Comparison of ENCODE assay signal across 21 cellular contexts in the genomic region with DNA sequence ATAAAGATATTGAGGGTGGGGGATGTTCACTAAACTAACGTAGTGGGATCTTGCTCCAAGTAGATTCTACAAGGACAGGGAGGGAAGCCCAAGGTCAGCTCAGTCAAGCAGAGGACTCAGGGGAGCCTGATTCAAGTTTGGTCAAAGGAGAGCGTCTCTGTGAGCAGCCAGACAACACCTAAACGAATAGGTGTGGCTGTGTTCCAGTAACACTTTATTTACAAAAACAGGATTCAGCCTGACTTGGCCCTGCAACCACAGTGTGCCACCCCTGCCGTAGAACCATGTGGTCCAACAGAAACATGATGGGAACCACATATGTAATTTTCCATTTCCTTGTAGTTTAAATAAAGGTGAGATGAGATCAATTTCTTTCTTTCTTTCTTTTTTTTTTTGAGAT. TPM values are rescaled to one million over a fixed set of nuclear protein-coding genes. Genes with fewer than 3 reads are reported as not detected.
DNase-seq lines count a peak whose midpoint lies in the region; ATAC-seq, FAIRE-seq and TF ChIP-seq lines count a peak whose summit lies in the region.
"Had no signal": no experiment of that assay in that cellular context is flagged by ENCODE, and none has a peak within 500 bp of the region (broad histone marks: within the 10 kb centered on the region; RNA-seq: fewer than 3 reads in every experiment).

No MANE protein-coding gene starts in this region.

- H3K4me1 Mint-ChIP-seq in Calu3 (ENCODE audit: low read depth, unreplicated experiment): peaks cover 35% of the 10 kb centered on the region
- peaks cover 18 to 28% of the 10 kb centered on the region in 2 experiments for H3K4me1 Mint-ChIP-seq in H9
- H3K4me1 Mint-ChIP-seq in dendritic cell treated with granulocyte-macrophage colony-stimulating factor and Interleukin-4, amounts not matched to agents 40 ng/mL and 50 ng/mL, for 4 days (ENCODE audit: low read depth): peaks cover 57% of the 10 kb centered on the region
- H3K4me1 Mint-ChIP-seq: CD4-positive, alpha-beta memory T cell had no signal

- no peak overlapping the region for H2AK5ac ChIP-seq in H9 (ENCODE audit: insufficient read length, low read length)
- H2AK5ac ChIP-seq in neuronal stem cell (ENCODE audit: low read depth, low read length): no peak overlapping the region

- H3K23me2 ChIP-seq in H9 (ENCODE audit: insufficient read length, low read depth, low read length, poor library complexity, severe bottlenecking): peaks cover 2% of the 10 kb centered on the region

- no peak overlapping the region for H2AFZ ChIP-seq in H9 (ENCODE audit: low read length)
- H2AFZ ChIP-seq in neuronal stem cell (ENCODE audit: low read length): no peak overlapping the region
- no peak overlapping the region for H2AFZ ChIP-seq in osteoblast (ENCODE audit: low read length)

- no peak for FAIRE-seq in GM12892 (lab: Jason Lieb, UNC)
- FAIRE-seq: D721Med, GM12878, GM18507 had no signal

- H3K18ac ChIP-seq in H9 (ENCODE audit: insufficient read length, low read depth, low read length): no peak overlapping the region
- H3K18ac ChIP-seq in neuronal stem cell (ENCODE audit: low read length): peak overlapping the region; percentile 63

- H3K14ac ChIP-seq in H9 (ENCODE audit: insufficient read depth, low read length) (no peak overlapping the region), neuronal stem cell (ENCODE audit: low read length) (no peak overlapping the region)

- no peak for ATAC-seq in activated naive CD4-positive, alpha-beta T cell treated with anti-CD3 and anti-CD28 coated beads, Interleukin-2, amount 50 U/mL, for 72 hours
- ATAC-seq: GM12878 had no signal

- H3K23ac ChIP-seq in H9 (ENCODE audit: insufficient read length, low read depth, low read length) (no peak overlapping the region), neuronal stem cell (ENCODE audit: low read depth, low read length, poor library complexity) (no peak overlapping the region)

- H2BK12ac ChIP-seq in H9 (ENCODE audit: insufficient read length, low read depth, low read length) (no peak overlapping the region), neuronal stem cell (ENCODE audit: low read length) (no peak overlapping the region)

- no peak overlapping the region for H3T11ph ChIP-seq in H9 (ENCODE audit: low read length)

- H2BK20ac ChIP-seq in H9 (ENCODE audit: low read depth, low read length, poor library complexity, severe bottlenecking): no peak overlapping the region

- no peak overlapping the region for H4K91ac ChIP-seq in H9 (ENCODE audit: insufficient read length, low read depth, low read length)
- no peak overlapping the region for H4K91ac ChIP-seq in neuronal stem cell (ENCODE audit: low read depth, low read length, poor library complexity)

- H3K4me1 ChIP-seq in H9 (ENCODE audit: insufficient read depth, low read length) (peaks cover 3% of the 10 kb centered on the region; the same call in 1 of the 2 replicates), neuronal stem cell (ENCODE audit: control insufficient read depth in 2 of 2, insufficient read depth in 1 of 2, low read depth in 1 of 2, low read length in 2 of 2) (peaks cover 5 to 9% of the 10 kb centered on the region in 2 donors), SJCRH30 (peaks cover 4% of the 10 kb centered on the region), osteoblast (ENCODE audit: insufficient read depth, low read length) (peaks cover 5% of the 10 kb centered on the region)

- H3K27ac ChIP-seq in H9 (ENCODE audit: insufficient read length, low read depth, low read length) (no peak overlapping the region), neuronal stem cell (replicated peaks; ENCODE audit: low read length) (no peak overlapping the region), SJCRH30 (no peak overlapping the region), osteoblast (ENCODE audit: low read depth, low read length) (no peak overlapping the region)

- intact Hi-C loops in Calu3 (cut with micrococcal nuclease; ENCODE audit: unreplicated experiment): no loop called here
- intact Hi-C loops in dendritic cell treated with granulocyte-macrophage colony-stimulating factor and Interleukin-4, amounts not matched to agents 40 ng/mL and 50 ng/mL, for 4 days (cut with micrococcal nuclease): no loop called here

- no peaks in the 10 kb centered on the region for H3K36me3 Mint-ChIP-seq in Calu3 (ENCODE audit: insufficient read depth, unreplicated experiment)
- H3K36me3 Mint-ChIP-seq in H9 (ENCODE audit: insufficient read depth in 1 of 3, low read depth in 3 of 3): no peaks in the 10 kb centered on the region; a peak in 1 of 7 replicates
- no peaks in the 10 kb centered on the region for H3K36me3 Mint-ChIP-seq in dendritic cell treated with granulocyte-macrophage colony-stimulating factor and Interleukin-4, amounts not matched to agents 40 ng/mL and 50 ng/mL, for 4 days (ENCODE audit: low read depth)
- H3K36me3 Mint-ChIP-seq in activated naive CD4-positive, alpha-beta T cell treated with anti-CD3 and anti-CD28 coated beads, Interleukin-2, amount 50 U/mL, for 72 hours: no peaks in the 10 kb centered on the region
- H3K36me3 Mint-ChIP-seq: CD4-positive, alpha-beta memory T cell had no signal

- H3K4ac ChIP-seq in H9 (ENCODE audit: low read depth, low read length): no peak overlapping the region
- no peak overlapping the region for H3K4ac ChIP-seq in neuronal stem cell (ENCODE audit: low read length)

- CTCF ChIA-PET in Calu3 (lab: Charles Lee): no interaction called here

- H2BK120ac ChIP-seq in H9 (ENCODE audit: low read depth, low read length, poor library complexity, severe bottlenecking) (no peak overlapping the region), neuronal stem cell (ENCODE audit: low read depth, low read length) (no peak overlapping the region)

- H3K36me3 ChIP-seq in neuronal stem cell (replicated peaks in 1 of 2; ENCODE audit: control insufficient read depth in 2 of 2, insufficient read depth in 2 of 2, low read length in 2 of 2): no peaks in the 10 kb centered on the region
- no peaks in the 10 kb centered on the region for H3K36me3 ChIP-seq in SJCRH30
- H3K36me3 ChIP-seq in osteoblast (ENCODE audit: insufficient read depth, low read length): no peaks in the 10 kb centered on the region

- no TSS peak for BruUV-seq in Calu3 (replicated peaks; lab: Mats Ljungman, UMichigan)

- H2BK15ac ChIP-seq in H9 (ENCODE audit: low read depth, low read length) (no peak overlapping the region), neuronal stem cell (ENCODE audit: low read length) (no peak overlapping the region)

- TF ChIP-seq CTCF in Calu3 (IDR thresholded peaks at IDR 0.05; ENCODE audit: unreplicated experiment): no peak
- TF ChIP-seq CTCF in H9 (conservative IDR thresholded peaks at IDR 0.05): no peak
- TF ChIP-seq CTCF in osteoblast (IDR thresholded peaks at IDR 0.05; ENCODE audit: extremely low read depth, low read depth, low read length): no peak

- H3K4me3 ChIP-seq in neuronal stem cell (ENCODE audit: low read length in 2 of 2) (no peak overlapping the region), SJCRH30 (no peak overlapping the region), osteoblast (ENCODE audit: insufficient read depth, low read length) (no peak overlapping the region)
- H3K4me3 ChIP-seq: GM12878 had no signal

- H3K9me3 ChIP-seq in H9 (ENCODE audit: control insufficient read depth, low read depth, low read length) (no peaks in the 10 kb centered on the region), neuronal stem cell (replicated peaks in 1 of 2; ENCODE audit: control insufficient read depth in 2 of 2, insufficient read depth in 1 of 2, low read depth in 1 of 2, low read length in 2 of 2) (no peaks in the 10 kb centered on the region), SJCRH30 (replicated peaks) (no peaks in the 10 kb centered on the region), osteoblast (ENCODE audit: low read depth, low read length) (no peaks in the 10 kb centered on the region)

- no peaks in the 10 kb centered on the region for H3K27me3 ChIP-seq in H9 (ENCODE audit: insufficient read depth, low read length)
- H3K27me3 ChIP-seq in neuronal stem cell (ENCODE audit: control insufficient read depth in 3 of 3, insufficient read depth in 3 of 3, low read depth in 1 of 3, low read length in 3 of 3): no peaks in the 10 kb centered on the region
- no peaks in the 10 kb centered on the region for H3K27me3 ChIP-seq in SJCRH30
- no peaks in the 10 kb centered on the region for H3K27me3 ChIP-seq in osteoblast (ENCODE audit: insufficient read depth, low read length)

- H3K4me2 ChIP-seq in H9 (ENCODE audit: insufficient read depth, insufficient read length, low read length): no peak overlapping the region
- H3K4me2 ChIP-seq in neuronal stem cell (ENCODE audit: insufficient read depth, low read length, poor library complexity, severe bottlenecking): no peak overlapping the region
- no peak overlapping the region for H3K4me2 ChIP-seq in osteoblast (ENCODE audit: insufficient read depth, low read length)

- no peak overlapping the region for H3K56ac ChIP-seq in H9 (ENCODE audit: insufficient read length, low read depth, low read length)

- H3K27me3 Mint-ChIP-seq in Calu3 (ENCODE audit: unreplicated experiment): no peaks in the 10 kb centered on the region
- H3K27me3 Mint-ChIP-seq in H9 (ENCODE audit: low read depth): no peaks in the 10 kb centered on the region; the same call in 1 of the 2 replicates
- no peaks in the 10 kb centered on the region for H3K27me3 Mint-ChIP-seq in dendritic cell treated with granulocyte-macrophage colony-stimulating factor and Interleukin-4, amounts not matched to agents 40 ng/mL and 50 ng/mL, for 4 days

- DNase-seq in Calu3: no peak
- DNase-seq in H9: no peak
- DNase-seq in neuronal stem cell (ENCODE audit: low spot score): no peak
- DNase-seq in SJCRH30: no peak
- no peak for DNase-seq in GM12892 (ENCODE audit: insufficient read length)
- no peak for DNase-seq in osteoblast (ENCODE audit: insufficient read length, low spot score, missing footprints)
- DNase-seq in activated naive CD4-positive, alpha-beta T cell treated with anti-CD3 and anti-CD28 coated beads, Interleukin-2, amount 50 U/mL, for 72 hours (ENCODE audit: low spot score in 2 of 2): no peak
- DNase-seq: C1 segment of cervical spinal cord; CD4-positive, alpha-beta memory T cell; COR-L47; DMS 273 treated with DMSO at 0.1 percent for 48 hours; DMS79; EL; GDM1; GOT3; H7; HFFc6 had no signal

- no peak for TF ChIP-seq POLR2A in GM12892 (IDR thresholded peaks at IDR 0.05; ENCODE audit: low read depth, low read length)

- no peaks in the 10 kb centered on the region for H4K20me1 ChIP-seq in H9 (ENCODE audit: control insufficient read depth, insufficient read depth, insufficient read length)
- no peaks in the 10 kb centered on the region for H4K20me1 ChIP-seq in osteoblast (ENCODE audit: insufficient read depth, low read length)

- H3K9ac ChIP-seq in H9 (ENCODE audit: extremely low read depth, insufficient read length, low read length) (peak overlapping the region; percentile 17), neuronal stem cell (ENCODE audit: low read depth, low read length, poor library complexity) (no peak overlapping the region)

- H2BK5ac ChIP-seq in H9 (ENCODE audit: insufficient read length, low read length): no peak overlapping the region
- H2BK5ac ChIP-seq in neuronal stem cell (ENCODE audit: low read length): no peak overlapping the region

- no peak overlapping the region for H3K4me3 Mint-ChIP-seq in Calu3 (ENCODE audit: low read depth, unreplicated experiment)
- no peak overlapping the region for H3K4me3 Mint-ChIP-seq in H9
- H3K4me3 Mint-ChIP-seq in dendritic cell treated with granulocyte-macrophage colony-stimulating factor and Interleukin-4, amounts not matched to agents 40 ng/mL and 50 ng/mL, for 4 days: no peak overlapping the region
- H3K4me3 Mint-ChIP-seq: CD4-positive, alpha-beta memory T cell; HFFc6 had no signal

- H3K9me3 Mint-ChIP-seq in Calu3 (ENCODE audit: low read depth, unreplicated experiment): no peaks in the 10 kb centered on the region
- H3K9me3 Mint-ChIP-seq in H9: no peaks in the 10 kb centered on the region
- H3K9me3 Mint-ChIP-seq in dendritic cell treated with granulocyte-macrophage colony-stimulating factor and Interleukin-4, amounts not matched to agents 40 ng/mL and 50 ng/mL, for 4 days: no peaks in the 10 kb centered on the region
- H3K9me3 Mint-ChIP-seq in activated naive CD4-positive, alpha-beta T cell treated with anti-CD3 and anti-CD28 coated beads, Interleukin-2, amount 50 U/mL, for 72 hours: no peaks in the 10 kb centered on the region
- H3K9me3 Mint-ChIP-seq: CD4-positive, alpha-beta memory T cell; HFFc6 had no signal

- peak overlapping the region; percentile 50 for H3K27ac Mint-ChIP-seq in Calu3 (ENCODE audit: unreplicated experiment)
- H3K27ac Mint-ChIP-seq in H9: peak overlapping the region in 2 of 3 experiments; percentile 9 to 68; a peak in 4 of 7 replicates
- peak overlapping the region; percentile 71 for H3K27ac Mint-ChIP-seq in dendritic cell treated with granulocyte-macrophage colony-stimulating factor and Interleukin-4, amounts not matched to agents 40 ng/mL and 50 ng/mL, for 4 days
- H3K27ac Mint-ChIP-seq in activated naive CD4-positive, alpha-beta T cell treated with anti-CD3 and anti-CD28 coated beads, Interleukin-2, amount 50 U/mL, for 72 hours: no peak overlapping the region
- H3K27ac Mint-ChIP-seq: CD4-positive, alpha-beta memory T cell; HFFc6 had no signal

- no CpG with 5 or more reads among the region's 4 CpGs for WGBS in H9 (ENCODE audit: extremely low coverage, insufficient read length, low lambda C conversion rate)
- no CpG with 5 or more reads among the region's 4 CpGs for WGBS in neuronal stem cell (ENCODE audit: extremely low coverage in 2 of 2, insufficient read length in 2 of 2, insufficient replicate concordance in 1 of 2), 2 donors

- no peaks in the 10 kb centered on the region for H3K79me1 ChIP-seq in H9 (ENCODE audit: insufficient read depth, low read depth, low read length, poor library complexity, severe bottlenecking)
- H3K79me1 ChIP-seq in neuronal stem cell (ENCODE audit: low read depth, low read length): no peaks in the 10 kb centered on the region

- no peak overlapping the region for H4K8ac ChIP-seq in H9 (replicated peaks; ENCODE audit: insufficient read length, low read depth, low read length)
- H4K8ac ChIP-seq in neuronal stem cell (ENCODE audit: low read depth, low read length): no peak overlapping the region

- no peak overlapping the region for H4K5ac ChIP-seq in H9 (ENCODE audit: insufficient read length, low read depth, low read length)

- H3K79me2 ChIP-seq in H9 (ENCODE audit: insufficient read depth, low read length) (no peaks in the 10 kb centered on the region), osteoblast (ENCODE audit: insufficient read depth, low read length) (no peaks in the 10 kb centered on the region)

RNA-seq across cellular contexts. Expression of a gene that starts 18.1 kb away (rescaled TPM):
- total RNA-seq in Calu3 (2022): 20.4 and 22.2 TPM in 2 replicates
- total RNA-seq in H9 (2021): 120 and 122 TPM in 2 replicates
- 267 TPM for polyA plus RNA-seq in neuronal stem cell (2013, experiment 1 of 2)
- 274 TPM for polyA plus RNA-seq in neuronal stem cell (2013, experiment 2 of 2)
- 4.2 and 4.3 TPM in 2 replicates for total RNA-seq in SJCRH30 (2014; rRNA removed; shearing (Covaris generic))
- polyA plus RNA-seq in GM12892 (2012; ENCODE audit: missing spikeins): 0.19 TPM
- total RNA-seq in osteoblast: 10.6 and 12.7 TPM in 2 replicates
- 1 to 10 TPM; 1.6 to 4.7 TPM for total RNA-seq in activated naive CD4-positive, alpha-beta T cell treated with anti-CD3 and anti-CD28 coated beads, Interleukin-2, amount 50 U/mL, for 72 hours

Comparison
In these comparisons a context has a peak if more than half of its experiments do, and no peak if none do; other contexts are left out.
1. H3K27ac Mint-ChIP-seq: peak in Calu3 (single experiment), H9 (2 of 3) and dendritic cell treated with granulocyte-macrophage colony-stimulating factor and Interleukin-4, amounts not matched to agents 40 ng/mL and 50 ng/mL, for 4 days (single experiment); none in activated naive CD4-positive, alpha-beta T cell treated with anti-CD3 and anti-CD28 coated beads, Interleukin-2, amount 50 U/mL, for 72 hours (0 of 2).